ENCODE assay signal across 8 cellular contexts in the genomic region with DNA sequence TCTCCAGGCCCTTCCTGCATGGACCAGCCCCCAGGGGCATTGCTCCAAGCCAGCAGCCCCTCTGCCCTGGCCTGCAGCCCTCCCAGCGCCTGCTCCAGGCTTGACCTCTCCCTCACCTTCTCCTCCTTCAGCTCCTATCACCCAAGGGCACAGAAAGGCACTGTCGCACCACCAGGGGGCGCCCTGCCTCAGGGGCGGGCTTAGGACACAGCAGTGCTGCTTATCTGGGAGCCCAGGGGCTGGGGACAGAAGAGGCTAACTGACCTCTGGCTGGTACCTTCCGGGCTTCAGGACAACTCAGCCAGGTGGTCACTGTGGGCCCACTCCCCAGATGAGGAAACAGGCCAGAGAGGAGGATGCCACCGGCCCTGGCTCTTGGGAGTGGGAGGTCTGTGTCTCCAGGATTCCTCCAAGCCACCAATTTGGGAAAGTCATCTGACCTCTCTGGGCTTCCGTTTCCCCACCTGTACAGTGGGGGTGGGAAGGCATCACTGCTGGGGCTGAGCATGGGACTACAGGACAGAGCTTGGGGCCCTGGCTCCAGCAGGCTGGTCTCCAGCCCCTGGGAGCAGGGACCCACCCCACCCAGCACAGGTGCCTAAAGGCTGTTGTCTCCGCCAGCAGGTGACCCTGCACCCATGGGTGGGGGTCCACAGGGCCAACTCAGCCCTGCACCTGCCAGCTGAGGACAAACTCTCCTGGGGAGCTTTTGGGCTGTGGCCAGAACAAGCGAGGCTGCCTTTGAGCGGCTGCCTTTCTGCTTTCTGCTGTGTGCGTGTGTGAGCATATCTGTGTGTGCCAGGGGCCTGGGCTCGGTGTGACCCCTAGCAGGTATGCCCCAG. TPM values are rescaled to one million over a fixed set of nuclear protein-coding genes. Genes with fewer than 3 reads are reported as not detected.
DNase-seq lines count a peak whose midpoint lies in the region; FAIRE-seq and TF ChIP-seq lines count a peak whose summit lies in the region.

No MANE protein-coding gene starts in this region.

- H3K4me3 ChIP-seq in SK-N-SH (ENCODE audit: low read depth in 2 of 2, low read length in 1 of 2): peak overlapping the region in 1 of 2 experiments; percentile 49; a peak in 1 of 4 replicates

- H3K27me3 ChIP-seq in SK-N-SH (ENCODE audit: insufficient read depth): no peaks in the 10 kb centered on the region

- no peak overlapping the region for H3K9ac ChIP-seq in SK-N-SH

- H3K36me3 ChIP-seq in SK-N-SH (replicated peaks in 1 of 2; ENCODE audit: control insufficient read depth in 1 of 2, insufficient read depth in 2 of 2, low read length in 1 of 2): no peaks in the 10 kb centered on the region

- 11% methylated on average over 6 of the region's 12 CpGs for WGBS in SK-N-SH (ENCODE audit: low lambda C conversion rate)

- CTCF ChIA-PET in SK-N-SH (lab: Yijun Ruan, JAX): interaction anchor here (0.6 to 2.5 kb wide), 55 partner anchors 9 to 503 kb away, joined by 3 to 15 read pairs (median 4); a partner anchor contains a TSS

- H3K79me2 ChIP-seq in SK-N-SH (ENCODE audit: insufficient read depth): 0 out of 2 replicates have a peak, but pooled peaks cover 5% of the 10 kb centered on the region

- H3K4me1 ChIP-seq in SK-N-SH (ENCODE audit: control insufficient read depth in 1 of 2, insufficient read depth in 2 of 2, low read depth in 1 of 2, low read length in 1 of 2): peaks cover 12 to 46% of the 10 kb centered on the region in 2 experiments; a peak in 3 of 4 replicates

- POLR2A ChIA-PET in SK-N-SH (lab: Yijun Ruan, JAX): no interaction called here

- no peak overlapping the region; the same call in 1 of the 2 replicates for H3K4me2 ChIP-seq in SK-N-SH

- H2AFZ ChIP-seq in SK-N-SH (ENCODE audit: low read depth): no peak overlapping the region

- FAIRE-seq in frontal cortex (lab: Jason Lieb, UNC): no peak

- peak; percentile 63 for TF ChIP-seq RAD21 in SK-N-SH (IDR thresholded peaks at IDR 0.05; ENCODE audit: low read length)

- no peaks in the 10 kb centered on the region for H3K9me3 ChIP-seq in SK-N-SH

- H3K9me2 ChIP-seq in SK-N-SH: no peaks in the 10 kb centered on the region

- peaks cover 23% of the 10 kb centered on the region for H3F3A ChIP-seq in SK-N-SH (replicated peaks; ENCODE audit: insufficient read depth)

- TF ChIP-seq EP300 in SK-N-SH (IDR thresholded peaks at IDR 0.05; ENCODE audit: borderline replicate concordance in 1 of 2, low read depth in 1 of 2, low read length in 1 of 2): no peak

- peak overlapping the region in 1 of 2 experiments; percentile 81; a peak in 1 of 4 replicates for H3K27ac ChIP-seq in SK-N-SH (ENCODE audit: low read depth in 2 of 2, low read length in 1 of 2)

- peak; percentile 58 for DNase-seq in NK-92 treated with Interleukin-12 subunit alpha and Interleukin-12 subunit beta, amount 100 ng/mL, for 24 hours (lab: John Stamatoyannopoulos, UW)
- DNase-seq in NK-92 (lab: John Stamatoyannopoulos, UW; ENCODE audit: unreplicated experiment): no peak
- peak; percentile 91 for DNase-seq in NAMALWA (ENCODE audit: low spot score)
- peak; percentile 87 for DNase-seq in SK-N-SH
- DNase-seq in activated naive CD4-positive, alpha-beta T cell (lab: John Stamatoyannopoulos, UW): peak; percentile 73 to 89 (median 86)
- peak; percentile 72 to 78 for DNase-seq in frontal cortex (ENCODE audit: low spot score in 2 of 2)
- peak in 39 of 56 donors; percentile 17 to 83 (median 48) for DNase-seq in nucleus accumbens (lab: John Stamatoyannopoulos, UW)
- DNase-seq in superior temporal gyrus (ENCODE audit: extremely low spot score): peak; percentile 79

- peaks cover 5% of the 10 kb centered on the region; the same call in 1 of the 2 replicates for H4K20me1 ChIP-seq in SK-N-SH (ENCODE audit: insufficient read depth)

- peak; percentile 95 for TF ChIP-seq CTCF in SK-N-SH (IDR thresholded peaks at IDR 0.05)

TF ChIP-seq in SK-N-SH, 30 proteins besides CTCF, POLR2A, EP300 and RAD21:
- TF ChIP-seq POLR2AphosphoS5 (IDR thresholded peaks at IDR 0.05; ENCODE audit: low read depth, low read length) (no peak), SMC3 (IDR thresholded peaks at IDR 0.05; ENCODE audit: low read depth, low read length) (peak; percentile 77)

RNA-seq across cellular contexts. Expression of a gene that starts 25.5 kb away (rescaled TPM):
- polyA plus RNA-seq in SK-N-SH (2012; rRNA removed): 0.03 TPM in 1 of 2 replicates, not detected in the other
- polyA plus RNA-seq in SK-N-SH (2012; cell fraction: cytosol; rRNA removed): 0.03 TPM in 1 of 2 replicates, not detected in the other
- polyA plus RNA-seq in SK-N-SH (2012; cell fraction: nucleus; rRNA removed): 0.28 and 0.37 TPM in 2 replicates
- 1.2 TPM for total RNA-seq in frontal cortex
